32 cellular contexts compared by ENCODE assay signal in genomic region chr10:104240078-104240477, GRCh38. TPM values are rescaled to one million over a fixed set of nuclear protein-coding genes. Genes with fewer than 3 reads are reported as not detected.
"Had no signal": no experiment of that assay in that cellular context is flagged by ENCODE, and none has a peak within 500 bp of the region (broad histone marks: within the 10 kb centered on the region; RNA-seq: fewer than 3 reads in every experiment).

No MANE protein-coding gene starts in this region.

- H3K27me3 Mint-ChIP-seq: dendritic cell treated with granulocyte-macrophage colony-stimulating factor and Interleukin-4, amounts not matched to agents 40 ng/mL and 50 ng/mL, for 4 days had no signal

- DNase-seq: effector CD8-positive, alpha-beta T cell; endodermal cell; foreskin keratinocyte; heart left ventricle; left cardiac atrium; left lung; mesenchymal stem cell; mucosa of descending colon; naive B cell; stimulated activated CD4-positive, alpha-beta T cell treated with anti-CD3 and anti-CD28 coated beads, Interleukin-12 subunit alpha, Interleukin-12 subunit beta, amount 100 ng/mL, for 4 hours; stimulated activated CD4-positive, alpha-beta T cell treated with anti-CD3 and anti-CD28 coated beads, Interleukin-1b, Interleukin-23, amount 100 ng/mL, for 48 hours; stimulated activated CD4-positive, alpha-beta T cell treated with anti-CD3 and anti-CD28 coated beads, Interleukin-4, amount 100 ng/mL, for 1 hour; stimulated activated CD8-positive, alpha-beta memory T cell treated with anti-CD3 and anti-CD28 coated beads, Interleukin-4, amount 100 ng/mL, for 48 hours; stimulated activated naive CD4-positive, alpha-beta T cell; stimulated activated naive CD8-positive, alpha-beta T cell treated with anti-CD3 and anti-CD28 coated beads, Interleukin-15, amount 100 ng/mL, for 72 hours; trophoblast cell had no signal

- H3K27ac ChIP-seq: epithelial cell of prostate, foreskin keratinocyte, gastroesophageal sphincter, heart left ventricle, hepatocyte, left lung, neural progenitor cell, parathyroid adenoma, prostate gland, right atrium auricular region, suprapubic skin, vagina had no signal

- H3K27ac Mint-ChIP-seq: dendritic cell treated with granulocyte-macrophage colony-stimulating factor and Interleukin-4, amounts not matched to agents 40 ng/mL and 50 ng/mL, for 4 days; endodermal cell; mesothelial cell of epicardium; naive B cell; natural killer cell treated with Interleukin-12 subunit alpha and Interleukin-12 subunit beta and Interleukin-15 and Interleukin-18, amount 100 ng/mL, for 72 hours; neural progenitor cell; stimulated activated naive CD8-positive, alpha-beta T cell treated with anti-CD3 and anti-CD28 coated beads, Interleukin-15, amount 100 ng/mL, for 72 hours had no signal

- FAIRE-seq: islet of Langerhans had no signal

- H3K4me3 Mint-ChIP-seq: dendritic cell treated with granulocyte-macrophage colony-stimulating factor and Interleukin-4, amounts not matched to agents 40 ng/mL and 50 ng/mL, for 4 days; endodermal cell; mesothelial cell of epicardium; naive B cell; natural killer cell treated with Interleukin-12 subunit alpha and Interleukin-12 subunit beta and Interleukin-15 and Interleukin-18, amount 100 ng/mL, for 72 hours; neural progenitor cell; stimulated activated naive CD8-positive, alpha-beta T cell treated with anti-CD3 and anti-CD28 coated beads, Interleukin-15, amount 100 ng/mL, for 72 hours had no signal

- H3K36me3 Mint-ChIP-seq: mesothelial cell of epicardium; naive B cell; natural killer cell treated with Interleukin-12 subunit alpha and Interleukin-12 subunit beta and Interleukin-15 and Interleukin-18, amount 100 ng/mL, for 72 hours; neural progenitor cell had no signal

- H3K4me1 ChIP-seq: foreskin keratinocyte, gastroesophageal sphincter, heart left ventricle, left lung, neural progenitor cell, parathyroid adenoma, prostate gland, right atrium auricular region, suprapubic skin, vagina had no signal

- H2AFZ ChIP-seq: hepatocyte, neural progenitor cell, parathyroid adenoma had no signal

- H3K79me2 ChIP-seq: hepatocyte, parathyroid adenoma had no signal

- H3K4me2 ChIP-seq: hepatocyte, neural progenitor cell, smooth muscle cell had no signal

- H3K36me3 ChIP-seq: gastroesophageal sphincter, heart left ventricle, left lung, neural progenitor cell, prostate gland, right atrium auricular region, suprapubic skin, vagina had no signal

- H3K9ac ChIP-seq: neural progenitor cell, parathyroid adenoma had no signal

- ATAC-seq: esophagus mucosa; foreskin keratinocyte; gastroesophageal sphincter; heart left ventricle; left cardiac atrium; left lung; mucosa of descending colon; natural killer cell treated with Interleukin-12 subunit alpha and Interleukin-12 subunit beta and Interleukin-15 and Interleukin-18, amount 100 ng/mL, for 72 hours; sciatic nerve; stimulated activated naive CD8-positive, alpha-beta T cell treated with anti-CD3 and anti-CD28 coated beads, Interleukin-15, amount 100 ng/mL, for 72 hours had no signal

- H3K4me3 ChIP-seq: gastroesophageal sphincter, heart left ventricle, hepatocyte, left lung, mucosa of descending colon, neural progenitor cell, prostate gland, right atrium auricular region, smooth muscle cell, suprapubic skin, vagina had no signal

- H3K27me3 ChIP-seq: hepatocyte, left lung, neural progenitor cell, right atrium auricular region, suprapubic skin, vagina had no signal

- H3K9me3 ChIP-seq: mucosa of descending colon, prostate gland, right atrium auricular region, suprapubic skin, vagina had no signal

- H3K9me3 Mint-ChIP-seq: dendritic cell treated with granulocyte-macrophage colony-stimulating factor and Interleukin-4, amounts not matched to agents 40 ng/mL and 50 ng/mL, for 4 days; natural killer cell treated with Interleukin-12 subunit alpha and Interleukin-12 subunit beta and Interleukin-15 and Interleukin-18, amount 100 ng/mL, for 72 hours; neural progenitor cell had no signal

- H3K4me1 Mint-ChIP-seq: naive B cell; neural progenitor cell; stimulated activated naive CD8-positive, alpha-beta T cell treated with anti-CD3 and anti-CD28 coated beads, Interleukin-15, amount 100 ng/mL, for 72 hours had no signal

RNA-seq across cellular contexts. Expression of gene CFAP43, which starts 7.9 kb away (rescaled TPM):
- total RNA-seq: esophagus mucosa; natural killer cell treated with Interleukin-12 subunit alpha and Interleukin-12 subunit beta and Interleukin-15 and Interleukin-18, amount 100 ng/mL, for 72 hours had no signal
